In the genomic region with DNA sequence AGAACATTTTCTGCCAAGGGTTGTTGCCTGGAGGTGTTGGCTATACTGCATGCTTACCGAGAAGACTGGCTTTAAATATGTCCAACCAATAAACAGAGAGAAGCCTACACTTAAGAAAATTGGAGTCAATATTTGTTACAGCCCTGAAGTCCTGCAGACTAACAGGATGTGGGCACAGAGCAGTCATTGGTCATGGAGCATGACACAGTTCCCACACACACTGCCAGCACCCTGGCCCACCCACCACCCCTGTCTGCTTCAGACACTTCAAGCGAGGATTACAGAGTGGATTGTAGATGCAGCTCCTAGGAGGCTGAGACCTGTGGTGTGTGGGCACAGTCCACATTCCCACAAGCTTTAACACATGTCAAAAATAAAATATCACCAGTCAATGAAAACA, we compare ENCODE assay signal across 27 cellular contexts. TPM values are rescaled to one million over a fixed set of nuclear protein-coding genes. Genes with fewer than 3 reads are reported as not detected.
DNase-seq lines count a peak whose midpoint lies in the region; ATAC-seq and TF ChIP-seq lines count a peak whose summit lies in the region.
"Had no signal": no experiment of that assay in that cellular context is flagged by ENCODE, and none has a peak within 500 bp of the region (broad histone marks: within the 10 kb centered on the region; RNA-seq: fewer than 3 reads in every experiment).

No MANE protein-coding gene starts in this region.

- no peak for TF ChIP-seq EP300 in suprapubic skin (IDR thresholded peaks at IDR 0.05)

- H3K4me1 ChIP-seq in SJSA1 (replicated peaks) (peaks cover 15% of the 10 kb centered on the region), suprapubic skin (peaks cover 14% of the 10 kb centered on the region)
- H3K4me1 ChIP-seq: lower lobe of right lung, testis had no signal

- TF ChIP-seq POLR2A in suprapubic skin (IDR thresholded peaks at IDR 0.05) = no peak

- TF ChIP-seq CTCF in 22Rv1 (IDR thresholded peaks at IDR 0.05) (no peak), suprapubic skin (IDR thresholded peaks at IDR 0.05) (no peak)

- DNase-seq in Daoy (ENCODE audit: low read depth) (peak; percentile 67), SJSA1 (ENCODE audit: low read depth in 1 of 2, low spot score in 2 of 2) (peak; percentile 33 to 66), myocyte (ENCODE audit: low read depth) (peak; percentile 42), NCI-H510A (lab: John Stamatoyannopoulos, UW) (no peak), NCI-H2171 treated with DMSO at 0.1 percent for 48 hours (lab: John Stamatoyannopoulos, UW) (no peak), suprapubic skin (ENCODE audit: low spot score in 2 of 2) (no peak)
- DNase-seq: activated CD4-positive, alpha-beta T cell treated with anti-CD3 and anti-CD28 coated beads, Interleukin-2, amount 10 ng/mL, durations not matched to agents 7 days and 5 days; activated naive CD4-positive, alpha-beta T cell treated with anti-CD3 and anti-CD28 coated beads, Interleukin-2, amount 50 U/mL, for 16 hours; aorta; BE2C; dorsolateral prefrontal cortex; EL; glutamatergic neuron; IMR-90; lower lobe of right lung; MG63; NCI-H1417 treated with DMSO at 0.1 percent for 48 hours; NCI-H524 treated with DMSO at 0.1 percent for 48 hours; RPMI8226; stimulated activated CD4-positive, alpha-beta T cell treated with anti-CD3 and anti-CD28 coated beads, Interleukin-1b, Interleukin-23, amount 100 ng/mL, for 48 hours; T-helper 17 cell; testis had no signal

- H3K36me3 ChIP-seq in SJSA1 (no peaks in the 10 kb centered on the region), suprapubic skin (no peaks in the 10 kb centered on the region)
- H3K36me3 ChIP-seq: BE2C, lower lobe of right lung, MG63 had no signal

- H3K9me3 ChIP-seq in SJSA1 (replicated peaks) (no peaks in the 10 kb centered on the region), suprapubic skin (no peaks in the 10 kb centered on the region)
- H3K9me3 ChIP-seq: BE2C, lower lobe of right lung, MG63, testis had no signal

- ATAC-seq in GM18502 (IDR thresholded peaks at IDR 0.05; ENCODE audit: poor library complexity, unreplicated experiment) = no peak
- ATAC-seq: HCT116, lower lobe of right lung, T-helper 17 cell had no signal

- H3K27me3 ChIP-seq in SJSA1 (replicated peaks) (no peaks in the 10 kb centered on the region), suprapubic skin (no peaks in the 10 kb centered on the region)
- H3K27me3 ChIP-seq: BE2C, dorsolateral prefrontal cortex, MG63, testis had no signal

- H3K4me3 ChIP-seq in SJSA1 (no peak overlapping the region), suprapubic skin (no peak overlapping the region)
- H3K4me3 ChIP-seq: dorsolateral prefrontal cortex, lower lobe of right lung, MG63, skin epidermis, testis had no signal

- H3K27ac ChIP-seq in 22Rv1 (peak overlapping the region; percentile 86), SJSA1 (peak overlapping the region; percentile 18; the same call in 1 of the 2 replicates), suprapubic skin (no peak overlapping the region)
- H3K27ac ChIP-seq: dorsolateral prefrontal cortex, lower lobe of right lung, skin epidermis, testis, VCaP had no signal

- 75% methylated on average over 2 of the region's 2 CpGs for WGBS in suprapubic skin

RNA-seq across cellular contexts. Expression of a gene that starts 21.0 kb away (rescaled TPM):
- total RNA-seq in Daoy (2014; rRNA removed; shearing (Covaris generic)) = 1.9 and 4.1 TPM in 2 replicates
- total RNA-seq in SJSA1 (2014; rRNA removed; shearing (Covaris generic)) = not detected in 2 replicates
- total RNA-seq in myocyte (1.9 and 2.0 TPM in 2 replicates), suprapubic skin (1 to 10 TPM in 3 of 4 donors, not detected in 1; 1.2 to 1.4 (median 1.3) TPM)
- 3.6 TPM for polyA plus RNA-seq in myocyte (2012)
- total RNA-seq: activated CD4-positive, alpha-beta T cell treated with anti-CD3 and anti-CD28 coated beads, Interleukin-2, amount 10 ng/mL, durations not matched to agents 7 days and 5 days; T-helper 17 cell had no signal

Comparison
In these comparisons a context has a peak if more than half of its experiments do, and no peak if none do; other contexts are left out.
1. DNase-seq: peak in Daoy (single experiment), SJSA1 (2 of 2) and myocyte (single experiment); none in NCI-H510A (single experiment), NCI-H2171 treated with DMSO at 0.1 percent for 48 hours (single experiment) and suprapubic skin (0 of 2).